ENCODE assay signal across 21 cellular contexts in the genomic region with DNA sequence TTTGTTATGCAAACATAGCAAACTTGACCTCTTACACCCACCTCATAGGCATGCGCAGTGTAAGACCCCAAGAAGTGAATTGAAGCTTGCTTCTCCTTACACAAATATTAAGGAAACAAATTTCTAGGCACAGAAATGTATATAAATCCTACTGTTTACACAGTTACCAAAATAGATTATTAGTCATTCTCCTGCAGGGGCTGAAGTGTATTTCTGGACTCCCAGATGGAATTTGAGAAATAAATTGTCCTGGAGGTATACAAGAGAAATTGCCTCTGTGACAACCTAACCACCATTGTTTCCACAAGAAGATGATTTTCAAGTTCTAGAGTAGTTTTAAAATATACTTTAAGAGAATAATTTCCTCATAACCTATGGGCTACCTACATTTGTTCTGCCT.
"Had no signal": no experiment of that assay in that cellular context is flagged by ENCODE, and none has a peak within 500 bp of the region (broad histone marks: within the 10 kb centered on the region; RNA-seq: fewer than 3 reads in every experiment).

No MANE protein-coding gene starts in this region.

- H3K79me2 ChIP-seq: parathyroid adenoma had no signal

- H3K9me3 ChIP-seq: colonic mucosa, gastrocnemius medialis, prostate gland, right lobe of liver, thyroid gland, uterus had no signal

- H2AFZ ChIP-seq: parathyroid adenoma had no signal

- H3K27me3 ChIP-seq: colonic mucosa, gastrocnemius medialis, heart right ventricle, right lobe of liver, spleen, thyroid gland, uterus had no signal

- H3K4me1 ChIP-seq: colonic mucosa, gastrocnemius medialis, heart right ventricle, parathyroid adenoma, prostate gland, spleen, thyroid gland, uterus had no signal

- H3K27ac ChIP-seq: colonic mucosa, gastrocnemius medialis, heart right ventricle, parathyroid adenoma, prostate gland, right lobe of liver, spleen, thyroid gland, uterus had no signal

- H3K9ac ChIP-seq: parathyroid adenoma had no signal

- H3K36me3 ChIP-seq: colonic mucosa, gastrocnemius medialis, heart right ventricle, prostate gland, right lobe of liver, spleen, thyroid gland, uterus had no signal

- DNase-seq: colonic mucosa; dermis blood vessel endothelial cell; effector CD4-positive, alpha-beta T cell; endodermal cell; gastrocnemius medialis; heart right ventricle; hypothalamus; kidney glomerular epithelial cell; naive thymus-derived CD4-positive, alpha-beta T cell; nephron progenitor cell; retina; right lobe of liver; spleen; stimulated activated CD4-positive, alpha-beta T cell treated with anti-CD3 and anti-CD28 coated beads, Interleukin-15, amount 100 ng/mL, for 24 hours; stimulated activated CD4-positive, alpha-beta T cell treated with anti-CD3 and anti-CD28 coated beads, Interleukin-1b, Interleukin-23, amount 100 ng/mL, for 48 hours; stimulated activated CD4-positive, alpha-beta T cell treated with anti-CD3 and anti-CD28 coated beads, Interleukin-4, amount 100 ng/mL, for 24 hours; stimulated activated naive B cell treated with anti-CD40 and anti-IgM and Interleukin-4, amounts not matched to agents 10 μg/mL and 1 μg/mL and 100 μg/mL, for 72 hours; thyroid gland; uterus had no signal

- ATAC-seq: gastrocnemius medialis; heart right ventricle; naive thymus-derived CD4-positive, alpha-beta T cell; stimulated activated naive B cell treated with anti-CD40 and anti-IgM and Interleukin-4, amounts not matched to agents 10 μg/mL and 1 μg/mL and 100 μg/mL, for 72 hours had no signal

- H3K4me3 ChIP-seq: colonic mucosa, gastrocnemius medialis, heart right ventricle, prostate gland, right lobe of liver, spleen, thyroid gland, uterus had no signal
